In genomic region chr7:140661124-140661523, GRCh38 we compare ENCODE assay signal across 15 cellular contexts. TPM values are rescaled to one million over a fixed set of nuclear protein-coding genes. Genes with fewer than 3 reads are reported as not detected.
DNase-seq lines count a peak whose midpoint lies in the region; ATAC-seq and TF ChIP-seq lines count a peak whose summit lies in the region.
"Had no signal": no experiment of that assay in that cellular context is flagged by ENCODE, and none has a peak within 500 bp of the region (broad histone marks: within the 10 kb centered on the region; RNA-seq: fewer than 3 reads in every experiment).

No MANE protein-coding gene starts in this region.

- H3F3A ChIP-seq in OCI-LY1 (ENCODE audit: insufficient read depth, low read length): no peaks in the 10 kb centered on the region

- peak; percentile 27 for DNase-seq in NCI-H1694 treated with DMSO at 0.1 percent for 48 hours (lab: John Stamatoyannopoulos, UW)
- DNase-seq in NCI-H1694 (lab: John Stamatoyannopoulos, UW): no peak
- DNase-seq in dorsolateral prefrontal cortex: peak in 2 of 10 donors; percentile 13 to 17
- no peak for DNase-seq in osteocyte (ENCODE audit: extremely low spot score, unreplicated experiment)
- no peak for DNase-seq in effector memory CD8-positive, alpha-beta T cell
- DNase-seq in Karpas-422: no peak
- DNase-seq in activated CD8-positive, alpha-beta memory T cell treated with anti-CD3 and anti-CD28 coated beads, Interleukin-2, amount 50 U/mL, for 48 hours: no peak
- DNase-seq: activated CD4-positive, alpha-beta T cell treated with anti-CD3 and anti-CD28 coated beads for 48 hours; activated gamma-delta T cell; EL; NCI-H2029; pancreas had no signal

- no peaks in the 10 kb centered on the region for H3K36me3 Mint-ChIP-seq in osteocyte (ENCODE audit: unreplicated experiment)
- H3K36me3 Mint-ChIP-seq in effector memory CD8-positive, alpha-beta T cell (ENCODE audit: insufficient read depth): no peaks in the 10 kb centered on the region
- H3K36me3 Mint-ChIP-seq: IgD-negative memory B cell had no signal

- H3K79me2 ChIP-seq in OCI-LY1 (ENCODE audit: insufficient read depth, low read length): no peaks in the 10 kb centered on the region
- H3K79me2 ChIP-seq in Karpas-422 (ENCODE audit: low read length): no peaks in the 10 kb centered on the region

- H3K4me2 ChIP-seq in OCI-LY1 (ENCODE audit: low read length): no peak overlapping the region
- H3K4me2 ChIP-seq in Karpas-422 (ENCODE audit: low read depth, low read length, poor library complexity, severe bottlenecking): no peak overlapping the region

- H4K20me1 ChIP-seq in OCI-LY1 (ENCODE audit: insufficient read depth, low read length): no peaks in the 10 kb centered on the region
- no peaks in the 10 kb centered on the region for H4K20me1 ChIP-seq in Karpas-422 (ENCODE audit: insufficient read depth, low read depth, low read length)

- H3K36me3 ChIP-seq in OCI-LY1 (ENCODE audit: insufficient read depth, low read length): no peaks in the 10 kb centered on the region; the same call in 1 of the 2 replicates
- no peaks in the 10 kb centered on the region for H3K36me3 ChIP-seq in Karpas-422 (ENCODE audit: insufficient read depth, low read length)
- H3K36me3 ChIP-seq: pancreas had no signal

- TF ChIP-seq CTCF in OCI-LY1 (IDR thresholded peaks at IDR 0.05; ENCODE audit: low read length) (peak; percentile 42; the same call in 1 of the 2 replicates), dorsolateral prefrontal cortex (IDR thresholded peaks at IDR 0.05 in 54 of 56, conservative IDR thresholded peaks at IDR 0.05 in 2 of 56; ENCODE audit: low read depth in 1 of 56, partially characterized antibody in 56 of 56) (peak in 35 of 56 donors; percentile 7 to 56 (median 26)), osteocyte (IDR thresholded peaks at IDR 0.05) (peak; percentile 62)

- intact Hi-C loops in dorsolateral prefrontal cortex (cut with DNase I): no loop called here

- H3K27me3 ChIP-seq in OCI-LY1 (ENCODE audit: insufficient read depth, low read length) (peaks cover 12% of the 10 kb centered on the region; the same call in 1 of the 2 replicates), dorsolateral prefrontal cortex (no peaks in the 10 kb centered on the region), Karpas-422 (ENCODE audit: low read length) (no peaks in the 10 kb centered on the region)
- H3K27me3 ChIP-seq: pancreas had no signal

- H3K27me3 Mint-ChIP-seq in osteocyte (ENCODE audit: unreplicated experiment): no peaks in the 10 kb centered on the region
- peaks cover 13 to 31% of the 10 kb centered on the region in 2 donors for H3K27me3 Mint-ChIP-seq in effector memory CD8-positive, alpha-beta T cell
- H3K27me3 Mint-ChIP-seq: IgD-negative memory B cell had no signal

- H3K9me3 Mint-ChIP-seq in osteocyte (ENCODE audit: unreplicated experiment): no peaks in the 10 kb centered on the region
- H3K9me3 Mint-ChIP-seq in effector memory CD8-positive, alpha-beta T cell: no peaks in the 10 kb centered on the region
- H3K9me3 Mint-ChIP-seq: IgD-negative memory B cell had no signal

- ATAC-seq in effector memory CD8-positive, alpha-beta T cell (replicated peaks): no peak

- peaks cover 9% of the 10 kb centered on the region for H3K4me1 ChIP-seq in OCI-LY1 (ENCODE audit: insufficient read depth, low read length, severe bottlenecking)
- H3K4me1 ChIP-seq in Karpas-422 (ENCODE audit: low read length): peaks cover 10% of the 10 kb centered on the region

- H3K27ac Mint-ChIP-seq in osteocyte (ENCODE audit: unreplicated experiment): peak overlapping the region; percentile 13
- no peak overlapping the region for H3K27ac Mint-ChIP-seq in effector memory CD8-positive, alpha-beta T cell
- H3K27ac Mint-ChIP-seq: IgD-negative memory B cell had no signal

- no peak overlapping the region for H3K27ac ChIP-seq in OCI-LY1 (ENCODE audit: low read depth, low read length, poor library complexity, severe bottlenecking)
- no peak overlapping the region for H3K27ac ChIP-seq in dorsolateral prefrontal cortex
- no peak overlapping the region for H3K27ac ChIP-seq in Karpas-422 (ENCODE audit: low read length)
- H3K27ac ChIP-seq: epithelial cell of prostate, pancreas had no signal

- peaks cover 20% of the 10 kb centered on the region for H3K4me1 Mint-ChIP-seq in osteocyte (ENCODE audit: unreplicated experiment)
- H3K4me1 Mint-ChIP-seq in effector memory CD8-positive, alpha-beta T cell (ENCODE audit: low read depth in 2 of 2): peaks cover 6 to 12% of the 10 kb centered on the region in 2 donors

- no peak overlapping the region for H3K9ac ChIP-seq in OCI-LY1 (ENCODE audit: low read length)
- H3K9ac ChIP-seq in Karpas-422 (ENCODE audit: low read length): no peak overlapping the region

- no peak overlapping the region for H3K4me3 Mint-ChIP-seq in osteocyte (ENCODE audit: unreplicated experiment)
- no peak overlapping the region for H3K4me3 Mint-ChIP-seq in effector memory CD8-positive, alpha-beta T cell
- H3K4me3 Mint-ChIP-seq: IgD-negative memory B cell had no signal

- H3K9me2 ChIP-seq in OCI-LY1 (ENCODE audit: low read depth, low read length): no peaks in the 10 kb centered on the region
- no peaks in the 10 kb centered on the region for H3K9me2 ChIP-seq in Karpas-422 (replicated peaks; ENCODE audit: insufficient read depth, low read length)

- H3K9me3 ChIP-seq in OCI-LY1 (ENCODE audit: low read length) (peaks cover 3% of the 10 kb centered on the region; the same call in 1 of the 2 replicates), Karpas-422 (ENCODE audit: low read length) (no peaks in the 10 kb centered on the region)
- H3K9me3 ChIP-seq: pancreas had no signal

- H2AFZ ChIP-seq in OCI-LY1 (ENCODE audit: low read length) (no peak overlapping the region), Karpas-422 (ENCODE audit: low read length) (no peak overlapping the region)

- H3K4me3 ChIP-seq in OCI-LY1 (ENCODE audit: low read depth, low read length, poor library complexity, severe bottlenecking) (no peak overlapping the region), dorsolateral prefrontal cortex (no peak overlapping the region), Karpas-422 (ENCODE audit: low read length) (no peak overlapping the region)
- H3K4me3 ChIP-seq: pancreas had no signal

RNA-seq across cellular contexts. Expression of gene ADCK2, which starts 11.6 kb away (rescaled TPM):
- total RNA-seq in dorsolateral prefrontal cortex (10 to 100 TPM; 18.7 to 40.2 (median 29.5) TPM), osteocyte (25.7 and 26.1 TPM in 2 replicates)
- 16.8 and 27.1 TPM in 2 replicates for total RNA-seq in Karpas-422 (2014; rRNA removed; shearing (Covaris generic); ENCODE audit: low replicate concordance)

RNA-seq across cellular contexts. Expression of gene DENND2A, which starts 20.5 kb away (rescaled TPM):
- total RNA-seq in dorsolateral prefrontal cortex (10 to 100 TPM; 19.7 to 79.9 (median 34.1) TPM), osteocyte (53.3 and 56.6 TPM in 2 replicates)
- total RNA-seq in Karpas-422 (2014; rRNA removed; shearing (Covaris generic); ENCODE audit: low replicate concordance): not detected in 2 replicates

RNA-seq across cellular contexts. Expression of gene NDUFB2, which starts 35.4 kb away (rescaled TPM):
- 100 to 1,000 TPM; 147 to 282 (median 221) TPM for total RNA-seq in dorsolateral prefrontal cortex
- 177 and 184 TPM in 2 replicates for total RNA-seq in osteocyte
- 297 and 328 TPM in 2 replicates for total RNA-seq in Karpas-422 (2014; rRNA removed; shearing (Covaris generic); ENCODE audit: low replicate concordance)

Comparison
In these comparisons a context has a peak if more than half of its experiments do, and no peak if none do; other contexts are left out.
1. RNA of gene DENND2A, which starts 20.5 kb away (total RNA-seq): 53.3 to 56.6 TPM in osteocyte and 19.7 to 79.9 TPM in dorsolateral prefrontal cortex; not detected in Karpas-422; every median in the first group is over 10 times any median in the second.
2. Peak in every context shown above with its lines, with median percentiles within 50 percentile points of each other: CTCF ChIP-seq.